ENCODE assay signal across 8 cellular contexts in the genomic region with DNA sequence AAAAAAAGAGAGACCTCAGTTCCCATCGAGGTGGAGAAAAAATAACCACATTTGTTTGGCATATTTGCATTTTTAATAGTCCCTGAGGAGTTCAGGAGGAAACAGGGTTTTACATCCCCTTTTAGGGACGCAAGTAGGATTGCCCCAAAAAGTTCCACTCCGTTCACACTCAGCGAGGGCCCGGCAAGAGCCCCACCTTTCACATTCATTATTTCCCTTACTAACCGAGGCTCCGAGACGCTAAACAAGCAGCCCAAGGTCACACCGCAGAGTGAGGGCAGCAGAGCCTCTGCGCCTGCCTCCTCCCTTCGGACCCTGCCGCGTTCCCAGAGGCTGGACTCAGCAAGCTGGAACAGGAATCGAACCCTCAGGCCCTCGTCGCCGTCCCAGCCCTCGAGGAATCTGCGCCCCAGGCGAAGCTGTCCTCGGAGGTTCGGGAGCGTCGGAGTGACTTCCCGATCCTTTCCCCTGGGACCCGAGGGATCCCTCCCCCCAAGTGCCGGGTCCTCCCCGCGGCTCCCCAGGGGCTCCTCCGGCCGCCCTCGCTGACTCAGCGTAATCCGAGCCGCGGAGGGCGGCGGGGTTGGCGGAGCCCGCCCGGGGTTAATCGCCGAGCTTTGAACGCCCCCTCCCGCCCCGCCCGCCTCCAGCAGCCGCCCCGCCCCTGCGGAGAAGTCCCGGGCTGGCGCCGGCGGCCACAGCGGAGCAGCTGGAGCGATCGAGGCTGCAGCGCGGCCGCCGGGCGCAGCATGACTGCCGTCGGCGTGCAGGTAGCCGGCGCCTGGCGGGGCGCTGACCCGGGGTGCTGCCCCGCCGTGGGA. TPM values are rescaled to one million over a fixed set of nuclear protein-coding genes. Genes with fewer than 3 reads are reported as not detected.
DNase-seq lines count a peak whose midpoint lies in the region; ATAC-seq and TF ChIP-seq lines count a peak whose summit lies in the region.

A gene with protein sequence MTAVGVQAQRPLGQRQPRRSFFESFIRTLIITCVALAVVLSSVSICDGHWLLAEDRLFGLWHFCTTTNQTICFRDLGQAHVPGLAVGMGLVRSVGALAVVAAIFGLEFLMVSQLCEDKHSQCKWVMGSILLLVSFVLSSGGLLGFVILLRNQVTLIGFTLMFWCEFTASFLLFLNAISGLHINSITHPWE (plus strand): TSS at position 700 of the 821 bp plus-strand sequence. CDS start 50 bp downstream, at position 750.

- no peak for TF ChIP-seq CTCF in neural cell (IDR thresholded peaks at IDR 0.05; ENCODE audit: poor library complexity, severe bottlenecking)

- H3K4me1 Mint-ChIP-seq in activated naive CD4-positive, alpha-beta T cell treated with anti-CD3 and anti-CD28 coated beads, Interleukin-2, amount 50 U/mL, for 24 hours = peaks cover 7% of the 10 kb centered on the region
- peaks cover 6 to 12% (median 10%) of the 10 kb centered on the region in 3 donors for H3K4me1 Mint-ChIP-seq in T-cell

- TF ChIP-seq EP300 in neural cell (conservative IDR thresholded peaks at IDR 0.05; ENCODE audit: poor library complexity, severe bottlenecking) = no peak

- no peaks in the 10 kb centered on the region for H3K36me3 ChIP-seq in HUES64 (ENCODE audit: insufficient read depth, low read length)
- no peaks in the 10 kb centered on the region for H3K36me3 ChIP-seq in neural cell (ENCODE audit: insufficient read depth, low read length)

- no peak within 1 kb of the TSS for H3K4me2 ChIP-seq in neural cell (ENCODE audit: low read length)

- no peak within 1 kb of the TSS for H2AFZ ChIP-seq in neural cell (ENCODE audit: low read depth, low read length)

- DNase-seq in activated naive CD4-positive, alpha-beta T cell (lab: John Stamatoyannopoulos, UW) = no peak
- DNase-seq in T-cell = peak in 1 of 34 experiments; percentile 10
- peak; percentile 37 for DNase-seq in fibroblast of the conjunctiva (ENCODE audit: low read depth)
- DNase-seq in NCI-H128 (lab: John Stamatoyannopoulos, UW; ENCODE audit: unreplicated experiment) = no peak

- H3K27me3 Mint-ChIP-seq in activated naive CD4-positive, alpha-beta T cell treated with anti-CD3 and anti-CD28 coated beads, Interleukin-2, amount 50 U/mL, for 24 hours = peaks cover 52% of the 10 kb centered on the region
- peaks cover 52 to 80% of the 10 kb centered on the region in 2 donors for H3K27me3 Mint-ChIP-seq in T-cell

- POLR2A ChIA-PET in T-cell (lab: Charles Lee) = no interaction called here

- H3K4me3 ChIP-seq in HUES64 (ENCODE audit: low read length) (peak within 1 kb of the TSS; percentile 67), neural cell (ENCODE audit: low read length) (peak within 1 kb of the TSS; percentile 59)

- H3K27ac ChIP-seq in HUES64 (ENCODE audit: low read depth, low read length) = peak within 1 kb of the TSS; percentile 77; the same call in 1 of the 2 replicates
- H3K27ac ChIP-seq in neural cell (ENCODE audit: low read length) = no peak within 1 kb of the TSS

- no peak for TF ChIP-seq RAD21 in neural cell (conservative IDR thresholded peaks at IDR 0.05)

- H3K9me3 Mint-ChIP-seq in activated naive CD4-positive, alpha-beta T cell treated with anti-CD3 and anti-CD28 coated beads, Interleukin-2, amount 50 U/mL, for 24 hours = no peaks in the 10 kb centered on the region
- H3K9me3 Mint-ChIP-seq in T-cell = no peaks in the 10 kb centered on the region

- peaks cover 18% of the 10 kb centered on the region; the same call in 1 of the 2 replicates for H3K4me1 ChIP-seq in HUES64 (ENCODE audit: insufficient read depth, low read length)

- H3K79me2 ChIP-seq in neural cell (replicated peaks; ENCODE audit: insufficient read depth, low read length) = no peaks in the 10 kb centered on the region

- H3K27me3 ChIP-seq in HUES64 (ENCODE audit: insufficient read depth, low read length) (peaks cover 12% of the 10 kb centered on the region), neural cell (ENCODE audit: insufficient read depth, low read depth, low read length) (peaks cover 34% of the 10 kb centered on the region)

- H3K9me3 ChIP-seq in HUES64 (ENCODE audit: insufficient read depth, low read depth, low read length) (no peaks in the 10 kb centered on the region), neural cell (ENCODE audit: low read length) (no peaks in the 10 kb centered on the region)

- no peaks in the 10 kb centered on the region for H3K36me3 Mint-ChIP-seq in activated naive CD4-positive, alpha-beta T cell treated with anti-CD3 and anti-CD28 coated beads, Interleukin-2, amount 50 U/mL, for 24 hours
- no peaks in the 10 kb centered on the region for H3K36me3 Mint-ChIP-seq in T-cell

- H3K27ac Mint-ChIP-seq in activated naive CD4-positive, alpha-beta T cell treated with anti-CD3 and anti-CD28 coated beads, Interleukin-2, amount 50 U/mL, for 24 hours = no peak within 1 kb of the TSS
- H3K27ac Mint-ChIP-seq in T-cell = no peak within 1 kb of the TSS

- peak within 1 kb of the TSS; percentile 78 for H3K4me3 Mint-ChIP-seq in activated naive CD4-positive, alpha-beta T cell treated with anti-CD3 and anti-CD28 coated beads, Interleukin-2, amount 50 U/mL, for 24 hours
- peak within 1 kb of the TSS; percentile 57 to 72 (median 62) for H3K4me3 Mint-ChIP-seq in T-cell

- H4K20me1 ChIP-seq in neural cell (ENCODE audit: insufficient read depth) = no peaks in the 10 kb centered on the region

- H3K9me2 ChIP-seq in neural cell (ENCODE audit: insufficient read depth, low read length) = no peaks in the 10 kb centered on the region

- peak within 1 kb of the TSS; percentile 67 for H3K9ac ChIP-seq in HUES64 (ENCODE audit: low read depth, low read length)
- H3K9ac ChIP-seq in neural cell (ENCODE audit: low read length) = no peak within 1 kb of the TSS

- ATAC-seq in GM21737 (IDR thresholded peaks at IDR 0.05; ENCODE audit: unreplicated experiment) (peak; percentile 58), T-cell (replicated peaks in 1 of 4) (peak; percentile 22 to 52 (median 48))

- CTCF ChIA-PET in T-cell (lab: Charles Lee) = no interaction called here

- H3F3A ChIP-seq in neural cell (ENCODE audit: insufficient read depth, low read length, poor library complexity, severe bottlenecking) = no peaks in the 10 kb centered on the region

- 1% methylated on average over 72 of the region's 72 CpGs for WGBS in HUES64

TF ChIP-seq in neural cell, 6 proteins besides CTCF, POLR2A, EP300 and RAD21:
- TF ChIP-seq SMC3 (conservative IDR thresholded peaks at IDR 0.05; ENCODE audit: poor library complexity) (no peak), MXI1 (conservative IDR thresholded peaks at IDR 0.05; ENCODE audit: poor library complexity, severe bottlenecking) (no peak), POLR2AphosphoS5 (IDR thresholded peaks at IDR 0.05) (no peak), EZH2 (IDR thresholded peaks at IDR 0.05; ENCODE audit: borderline replicate concordance, insufficient read depth, low read length, poor library complexity, severe bottlenecking) (no peak), TAF1 (IDR thresholded peaks at IDR 0.05; ENCODE audit: low read depth) (no peak)
- TF ChIP-seq, protein P1, sequence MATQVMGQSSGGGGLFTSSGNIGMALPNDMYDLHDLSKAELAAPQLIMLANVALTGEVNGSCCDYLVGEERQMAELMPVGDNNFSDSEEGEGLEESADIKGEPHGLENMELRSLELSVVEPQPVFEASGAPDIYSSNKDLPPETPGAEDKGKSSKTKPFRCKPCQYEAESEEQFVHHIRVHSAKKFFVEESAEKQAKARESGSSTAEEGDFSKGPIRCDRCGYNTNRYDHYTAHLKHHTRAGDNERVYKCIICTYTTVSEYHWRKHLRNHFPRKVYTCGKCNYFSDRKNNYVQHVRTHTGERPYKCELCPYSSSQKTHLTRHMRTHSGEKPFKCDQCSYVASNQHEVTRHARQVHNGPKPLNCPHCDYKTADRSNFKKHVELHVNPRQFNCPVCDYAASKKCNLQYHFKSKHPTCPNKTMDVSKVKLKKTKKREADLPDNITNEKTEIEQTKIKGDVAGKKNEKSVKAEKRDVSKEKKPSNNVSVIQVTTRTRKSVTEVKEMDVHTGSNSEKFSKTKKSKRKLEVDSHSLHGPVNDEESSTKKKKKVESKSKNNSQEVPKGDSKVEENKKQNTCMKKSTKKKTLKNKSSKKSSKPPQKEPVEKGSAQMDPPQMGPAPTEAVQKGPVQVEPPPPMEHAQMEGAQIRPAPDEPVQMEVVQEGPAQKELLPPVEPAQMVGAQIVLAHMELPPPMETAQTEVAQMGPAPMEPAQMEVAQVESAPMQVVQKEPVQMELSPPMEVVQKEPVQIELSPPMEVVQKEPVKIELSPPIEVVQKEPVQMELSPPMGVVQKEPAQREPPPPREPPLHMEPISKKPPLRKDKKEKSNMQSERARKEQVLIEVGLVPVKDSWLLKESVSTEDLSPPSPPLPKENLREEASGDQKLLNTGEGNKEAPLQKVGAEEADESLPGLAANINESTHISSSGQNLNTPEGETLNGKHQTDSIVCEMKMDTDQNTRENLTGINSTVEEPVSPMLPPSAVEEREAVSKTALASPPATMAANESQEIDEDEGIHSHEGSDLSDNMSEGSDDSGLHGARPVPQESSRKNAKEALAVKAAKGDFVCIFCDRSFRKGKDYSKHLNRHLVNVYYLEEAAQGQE (IDR thresholded peaks at IDR 0.05; ENCODE audit: borderline replicate concordance) = no peak

RNA-seq across cellular contexts. Expression of the gene that starts here (rescaled TPM):
- 11.1 TPM for polyA plus RNA-seq in HUES64 (2013, experiment 1 of 2)
- polyA plus RNA-seq in HUES64 (2013, experiment 2 of 2) = 14.1 TPM
- under 1 TPM in 2 of 5 donors, not detected in 3; 0.44 to 0.60 TPM for total RNA-seq in T-cell
- not detected in 2 replicates for polyA plus RNA-seq in neural cell
- polyA minus RNA-seq in neural cell = not detected in 2 replicates

Comparison
In these comparisons a context has a peak if more than half of its experiments do, and no peak if none do; other contexts are left out.
1. Peak in ATAC-seq in T-cell; RNA of the gene not detected or under 1 TPM.